In genomic region chr2:207539470-207539869, GRCh38 we compare ENCODE assay signal across 20 cellular contexts. TPM values are rescaled to one million over a fixed set of nuclear protein-coding genes. Genes with fewer than 3 reads are reported as not detected.
A peak's percentile ranks its signal among the peaks of the same experiment; 100 is the strongest.
DNase-seq lines count a peak whose midpoint lies in the region; ATAC-seq and TF ChIP-seq lines count a peak whose summit lies in the region.
"Had no signal": no experiment of that assay in that cellular context is flagged by ENCODE, and none has a peak within 500 bp of the region (broad histone marks: within the 10 kb centered on the region; RNA-seq: fewer than 3 reads in every experiment).

No MANE protein-coding gene starts in this region.

- no peak overlapping the region for H3K4ac ChIP-seq in neuronal stem cell (ENCODE audit: low read length)

- H2AK5ac ChIP-seq in neuronal stem cell (ENCODE audit: low read depth, low read length), result no peak overlapping the region

- H3K14ac ChIP-seq in neuronal stem cell (ENCODE audit: low read length), result no peak overlapping the region

- no peak overlapping the region for H3K9ac ChIP-seq in neuronal stem cell (ENCODE audit: low read depth, low read length, poor library complexity)
- H3K9ac ChIP-seq: BLaER1 treated with 17β-estradiol and CSF1 and Interleukin-3, amounts not matched to agents 10 nM and 100 nM; GM23248 had no signal

- no peak overlapping the region for H3K18ac ChIP-seq in neuronal stem cell (ENCODE audit: low read length)

- no peak overlapping the region for H3K27ac ChIP-seq in CD8-positive, alpha-beta T cell (ENCODE audit: low read depth, low read length)
- H3K27ac ChIP-seq in neuronal stem cell (replicated peaks; ENCODE audit: low read length), result no peak overlapping the region
- H3K27ac ChIP-seq: 22Rv1; BLaER1 treated with 17β-estradiol and CSF1 and Interleukin-3, amounts not matched to agents 10 nM and 100 nM; GM23248; HL-60 had no signal

- no CpG with 5 or more reads among the region's 2 CpGs for WGBS in neuronal stem cell (ENCODE audit: extremely low coverage in 2 of 2, insufficient read length in 2 of 2, insufficient replicate concordance in 1 of 2), 2 donors

- H3K27ac Mint-ChIP-seq in activated CD4-positive, alpha-beta T cell treated with anti-CD3 and anti-CD28 coated beads for 36 hours, result peak overlapping the region; percentile 11
- H3K27ac Mint-ChIP-seq in CD8-positive, alpha-beta T cell, result peak overlapping the region; percentile 33
- H3K27ac Mint-ChIP-seq in T-helper 17 cell, result peak overlapping the region; percentile 53
- peak overlapping the region; percentile 22 for H3K27ac Mint-ChIP-seq in mesothelial cell of epicardium
- H3K27ac Mint-ChIP-seq: HFFc6 had no signal

- H3K27me3 Mint-ChIP-seq in activated CD4-positive, alpha-beta T cell treated with anti-CD3 and anti-CD28 coated beads for 36 hours, result no peaks in the 10 kb centered on the region
- H3K27me3 Mint-ChIP-seq in CD8-positive, alpha-beta T cell (ENCODE audit: low read depth), result no peaks in the 10 kb centered on the region
- H3K27me3 Mint-ChIP-seq in T-helper 17 cell (no peaks in the 10 kb centered on the region), mesothelial cell of epicardium (ENCODE audit: low read depth) (no peaks in the 10 kb centered on the region)

- H3K9me3 ChIP-seq in CD8-positive, alpha-beta T cell (ENCODE audit: low read length), result no peaks in the 10 kb centered on the region
- H3K9me3 ChIP-seq in T-helper 17 cell (ENCODE audit: control insufficient read depth, low read length, poor library complexity, severe bottlenecking) (no peaks in the 10 kb centered on the region), neuronal stem cell (replicated peaks in 1 of 2; ENCODE audit: control insufficient read depth in 2 of 2, insufficient read depth in 1 of 2, low read depth in 1 of 2, low read length in 2 of 2) (peaks cover 0 to 21% of the 10 kb centered on the region in 2 donors)
- H3K9me3 ChIP-seq: Caco-2, Peyer's patch had no signal

- no peak overlapping the region for H3K4me3 Mint-ChIP-seq in activated CD4-positive, alpha-beta T cell treated with anti-CD3 and anti-CD28 coated beads for 36 hours
- H3K4me3 Mint-ChIP-seq in CD8-positive, alpha-beta T cell, result no peak overlapping the region
- H3K4me3 Mint-ChIP-seq in T-helper 17 cell (no peak overlapping the region), mesothelial cell of epicardium (no peak overlapping the region)
- H3K4me3 Mint-ChIP-seq: HFFc6 had no signal

- POLR2A ChIA-PET in activated CD4-positive, alpha-beta T cell treated with anti-CD3 and anti-CD28 coated beads for 36 hours (lab: Charles Lee), result no interaction called here
- POLR2A ChIA-PET in CD8-positive, alpha-beta T cell (lab: Charles Lee), result interaction anchor here (0.5 to 2.4 kb wide), 2 partner anchors 9 to 152 kb away, joined by 3 to 18 read pairs; partner anchors contain the start of gene CREB1

- H4K8ac ChIP-seq in neuronal stem cell (ENCODE audit: low read depth, low read length), result no peak overlapping the region

- H3K36me3 Mint-ChIP-seq in activated CD4-positive, alpha-beta T cell treated with anti-CD3 and anti-CD28 coated beads for 36 hours (ENCODE audit: low read depth), result peaks cover 26% of the 10 kb centered on the region
- H3K36me3 Mint-ChIP-seq in CD8-positive, alpha-beta T cell, result peaks cover 10% of the 10 kb centered on the region
- H3K36me3 Mint-ChIP-seq in T-helper 17 cell (ENCODE audit: low read depth), result peaks cover 2% of the 10 kb centered on the region
- H3K36me3 Mint-ChIP-seq in mesothelial cell of epicardium, result peaks cover 8% of the 10 kb centered on the region

- no peak overlapping the region for H2BK120ac ChIP-seq in neuronal stem cell (ENCODE audit: low read depth, low read length)

- no peak for DNase-seq in activated CD4-positive, alpha-beta T cell treated with anti-CD3 and anti-CD28 coated beads for 36 hours
- no peak for DNase-seq in activated CD4-positive, alpha-beta T cell treated with anti-CD3 and anti-CD28 coated beads, Interleukin-2, amount 50 U/mL, for 48 hours
- DNase-seq in CD8-positive, alpha-beta T cell, result no peak
- no peak for DNase-seq in T-helper 17 cell
- DNase-seq in mesothelial cell of epicardium (ENCODE audit: low spot score in 2 of 2, unreplicated experiment in 2 of 2), result no peak
- no peak for DNase-seq in neuronal stem cell (ENCODE audit: low spot score)
- DNase-seq in activated effector memory CD4-positive, alpha-beta T cell treated with anti-CD3 and anti-CD28 coated beads, Interleukin-2, amount 50 U/mL, for 16 hours, result no peak
- DNase-seq: Caco-2, GM23248, HFFc6, KG1, NCI-H1417, NCI-H2029, NCI-H510A, Peyer's patch, Right ventricle myocardium superior had no signal

- no peak overlapping the region for H2BK15ac ChIP-seq in neuronal stem cell (ENCODE audit: low read length)

- H3K4me2 ChIP-seq in neuronal stem cell (ENCODE audit: insufficient read depth, low read length, poor library complexity, severe bottlenecking), result no peak overlapping the region
- H3K4me2 ChIP-seq: BLaER1 treated with 17β-estradiol and CSF1 and Interleukin-3, amounts not matched to agents 10 nM and 100 nM had no signal

- ATAC-seq in activated CD4-positive, alpha-beta T cell treated with anti-CD3 and anti-CD28 coated beads for 36 hours, result no peak
- no peak for ATAC-seq in CD8-positive, alpha-beta T cell
- ATAC-seq in T-helper 17 cell (no peak), GM21367 (IDR thresholded peaks at IDR 0.05; ENCODE audit: unreplicated experiment) (no peak)

- TF ChIP-seq CTCF in CD8-positive, alpha-beta T cell (IDR thresholded peaks at IDR 0.05), result no peak
- no peak for TF ChIP-seq CTCF in mesothelial cell of epicardium (IDR thresholded peaks at IDR 0.05; ENCODE audit: unreplicated experiment)

- CTCF ChIA-PET in activated CD4-positive, alpha-beta T cell treated with anti-CD3 and anti-CD28 coated beads for 36 hours (lab: Charles Lee), result interaction anchor here (0.6 to 2.4 kb wide), 3 partner anchors 9 to 413 kb away, joined by 4 to 9 read pairs (median 4); partner anchors contain the start of gene CREB1
- CTCF ChIA-PET in CD8-positive, alpha-beta T cell (lab: Charles Lee), result no interaction called here

- no peaks in the 10 kb centered on the region for H3K9me3 Mint-ChIP-seq in activated CD4-positive, alpha-beta T cell treated with anti-CD3 and anti-CD28 coated beads for 36 hours (ENCODE audit: low read depth)
- no peaks in the 10 kb centered on the region for H3K9me3 Mint-ChIP-seq in CD8-positive, alpha-beta T cell
- H3K9me3 Mint-ChIP-seq in mesothelial cell of epicardium, result peaks cover under 1% of the 10 kb centered on the region
- H3K9me3 Mint-ChIP-seq: HFFc6 had no signal

- H3K36me3 ChIP-seq in CD8-positive, alpha-beta T cell (ENCODE audit: insufficient read depth, low read length), result no peaks in the 10 kb centered on the region
- H3K36me3 ChIP-seq in neuronal stem cell (replicated peaks in 1 of 2; ENCODE audit: control insufficient read depth in 2 of 2, insufficient read depth in 2 of 2, low read length in 2 of 2), result peaks cover 2 to 72% of the 10 kb centered on the region in 2 donors
- H3K36me3 ChIP-seq: Peyer's patch had no signal

- H2BK12ac ChIP-seq in neuronal stem cell (ENCODE audit: low read length), result no peak overlapping the region

- H3K4me3 ChIP-seq in CD8-positive, alpha-beta T cell (ENCODE audit: low read depth, low read length), result no peak overlapping the region
- no peak overlapping the region for H3K4me3 ChIP-seq in neuronal stem cell (ENCODE audit: low read length in 2 of 2)
- H3K4me3 ChIP-seq: BLaER1 treated with 17β-estradiol and CSF1 and Interleukin-3, amounts not matched to agents 10 nM and 100 nM; GM23248; Peyer's patch had no signal

- no peaks in the 10 kb centered on the region for H3K79me1 ChIP-seq in neuronal stem cell (ENCODE audit: low read depth, low read length)

- H2AFZ ChIP-seq in neuronal stem cell (ENCODE audit: low read length), result no peak overlapping the region
- H2AFZ ChIP-seq: GM23248 had no signal

- H2BK5ac ChIP-seq in neuronal stem cell (ENCODE audit: low read length), result no peak overlapping the region

- no peak overlapping the region for H4K91ac ChIP-seq in neuronal stem cell (ENCODE audit: low read depth, low read length, poor library complexity)

- H3K4me1 ChIP-seq in CD8-positive, alpha-beta T cell (ENCODE audit: insufficient read depth, low read length), result peaks cover 46% of the 10 kb centered on the region
- no peaks in the 10 kb centered on the region for H3K4me1 ChIP-seq in neuronal stem cell (ENCODE audit: control insufficient read depth in 2 of 2, insufficient read depth in 1 of 2, low read depth in 1 of 2, low read length in 2 of 2)

- H3K27me3 ChIP-seq in CD8-positive, alpha-beta T cell (ENCODE audit: insufficient read depth, low read length), result no peaks in the 10 kb centered on the region
- H3K27me3 ChIP-seq in neuronal stem cell (ENCODE audit: control insufficient read depth in 3 of 3, insufficient read depth in 3 of 3, low read depth in 1 of 3, low read length in 3 of 3), result no peaks in the 10 kb centered on the region
- H3K27me3 ChIP-seq: BLaER1 treated with 17β-estradiol and CSF1 and Interleukin-3, amounts not matched to agents 10 nM and 100 nM; Peyer's patch had no signal

- no peak overlapping the region for H3K23ac ChIP-seq in neuronal stem cell (ENCODE audit: low read depth, low read length, poor library complexity)

- intact Hi-C loops in activated CD4-positive, alpha-beta T cell treated with anti-CD3 and anti-CD28 coated beads for 36 hours (cut with DNase I, micrococcal nuclease), result loop anchor here in 1 of 2 experiments (10.0 kb wide), 1 partner anchor 485 kb away; the partner anchor contains the start of gene PLEKHM3
- intact Hi-C loops in CD8-positive, alpha-beta T cell (cut with DNase I, micrococcal nuclease), result no loop called here

- H3K4me1 Mint-ChIP-seq in activated CD4-positive, alpha-beta T cell treated with anti-CD3 and anti-CD28 coated beads for 36 hours, result peaks cover 66% of the 10 kb centered on the region
- peaks cover 74% of the 10 kb centered on the region for H3K4me1 Mint-ChIP-seq in CD8-positive, alpha-beta T cell (ENCODE audit: low read depth)
- H3K4me1 Mint-ChIP-seq in T-helper 17 cell (peaks cover 34% of the 10 kb centered on the region), mesothelial cell of epicardium (peaks cover 11% of the 10 kb centered on the region)

RNA-seq across cellular contexts. Expression of gene CREB1, which starts 9.7 kb away (rescaled TPM):
- total RNA-seq in activated CD4-positive, alpha-beta T cell treated with anti-CD3 and anti-CD28 coated beads for 36 hours, result 100 to 1,000 TPM in 1 of 2 experiments, 10 to 100 TPM in 1; 85.4 to 136 TPM
- 10 to 100 TPM; 43.9 to 51.4 TPM for total RNA-seq in CD8-positive, alpha-beta T cell
- total RNA-seq in T-helper 17 cell (10 to 100 TPM; 73.7 to 89.3 TPM), mesothelial cell of epicardium (88.9 to 111 TPM (median 97.0 TPM) in 3 replicates)
- 60.5 TPM for polyA plus RNA-seq in neuronal stem cell (2013, experiment 1 of 2)
- 61.4 TPM for polyA plus RNA-seq in neuronal stem cell (2013, experiment 2 of 2)
